Comparison of ENCODE assay signal across 2 cellular contexts in the genomic region with DNA sequence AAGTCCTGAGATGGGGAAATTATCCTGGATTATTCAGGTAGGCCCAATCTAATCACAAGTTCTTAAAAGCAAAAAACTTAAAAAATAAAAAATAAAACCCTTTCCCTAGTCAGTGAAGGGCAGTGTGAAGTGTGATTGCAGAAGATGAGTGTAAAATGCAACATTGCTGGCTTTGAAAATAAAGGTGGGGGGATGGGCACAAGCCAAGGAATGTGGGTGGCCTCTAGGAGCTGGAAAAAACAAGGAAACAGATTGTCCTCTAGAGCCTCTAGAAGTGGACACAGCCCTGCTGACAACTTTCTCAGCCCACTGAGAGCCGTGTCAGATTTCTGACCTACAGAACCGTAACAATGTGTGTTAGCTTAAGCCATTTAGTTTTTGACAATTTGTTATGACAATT.
TF ChIP-seq lines count a peak whose summit lies in the region.

No MANE protein-coding gene starts in this region.

TF ChIP-seq in GM23338, 12 proteins besides CTCF, POLR2A, EP300 and RAD21 (continues in another document):
- TF ChIP-seq, protein P1, sequence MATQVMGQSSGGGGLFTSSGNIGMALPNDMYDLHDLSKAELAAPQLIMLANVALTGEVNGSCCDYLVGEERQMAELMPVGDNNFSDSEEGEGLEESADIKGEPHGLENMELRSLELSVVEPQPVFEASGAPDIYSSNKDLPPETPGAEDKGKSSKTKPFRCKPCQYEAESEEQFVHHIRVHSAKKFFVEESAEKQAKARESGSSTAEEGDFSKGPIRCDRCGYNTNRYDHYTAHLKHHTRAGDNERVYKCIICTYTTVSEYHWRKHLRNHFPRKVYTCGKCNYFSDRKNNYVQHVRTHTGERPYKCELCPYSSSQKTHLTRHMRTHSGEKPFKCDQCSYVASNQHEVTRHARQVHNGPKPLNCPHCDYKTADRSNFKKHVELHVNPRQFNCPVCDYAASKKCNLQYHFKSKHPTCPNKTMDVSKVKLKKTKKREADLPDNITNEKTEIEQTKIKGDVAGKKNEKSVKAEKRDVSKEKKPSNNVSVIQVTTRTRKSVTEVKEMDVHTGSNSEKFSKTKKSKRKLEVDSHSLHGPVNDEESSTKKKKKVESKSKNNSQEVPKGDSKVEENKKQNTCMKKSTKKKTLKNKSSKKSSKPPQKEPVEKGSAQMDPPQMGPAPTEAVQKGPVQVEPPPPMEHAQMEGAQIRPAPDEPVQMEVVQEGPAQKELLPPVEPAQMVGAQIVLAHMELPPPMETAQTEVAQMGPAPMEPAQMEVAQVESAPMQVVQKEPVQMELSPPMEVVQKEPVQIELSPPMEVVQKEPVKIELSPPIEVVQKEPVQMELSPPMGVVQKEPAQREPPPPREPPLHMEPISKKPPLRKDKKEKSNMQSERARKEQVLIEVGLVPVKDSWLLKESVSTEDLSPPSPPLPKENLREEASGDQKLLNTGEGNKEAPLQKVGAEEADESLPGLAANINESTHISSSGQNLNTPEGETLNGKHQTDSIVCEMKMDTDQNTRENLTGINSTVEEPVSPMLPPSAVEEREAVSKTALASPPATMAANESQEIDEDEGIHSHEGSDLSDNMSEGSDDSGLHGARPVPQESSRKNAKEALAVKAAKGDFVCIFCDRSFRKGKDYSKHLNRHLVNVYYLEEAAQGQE (IDR thresholded peaks at IDR 0.05; ENCODE audit: unreplicated experiment), result no peak
- TF ChIP-seq EZH2 (IDR thresholded peaks at IDR 0.05; ENCODE audit: low read depth, unreplicated experiment) (no peak), CREB1 (CRISPR knock-in tag; IDR thresholded peaks at IDR 0.05; ENCODE audit: low read depth) (no peak), NANOG (IDR thresholded peaks at IDR 0.05; ENCODE audit: borderline replicate concordance) (no peak), EZH2phosphoT487 (IDR thresholded peaks at IDR 0.05; ENCODE audit: unreplicated experiment) (no peak), JUNB (IDR thresholded peaks at IDR 0.05; ENCODE audit: unreplicated experiment) (no peak), ZNF114 (CRISPR knock-in tag; IDR thresholded peaks at IDR 0.05) (no peak), STAT1 (IDR thresholded peaks at IDR 0.05; ENCODE audit: unreplicated experiment) (no peak)
- TF ChIP-seq, protein P2, sequence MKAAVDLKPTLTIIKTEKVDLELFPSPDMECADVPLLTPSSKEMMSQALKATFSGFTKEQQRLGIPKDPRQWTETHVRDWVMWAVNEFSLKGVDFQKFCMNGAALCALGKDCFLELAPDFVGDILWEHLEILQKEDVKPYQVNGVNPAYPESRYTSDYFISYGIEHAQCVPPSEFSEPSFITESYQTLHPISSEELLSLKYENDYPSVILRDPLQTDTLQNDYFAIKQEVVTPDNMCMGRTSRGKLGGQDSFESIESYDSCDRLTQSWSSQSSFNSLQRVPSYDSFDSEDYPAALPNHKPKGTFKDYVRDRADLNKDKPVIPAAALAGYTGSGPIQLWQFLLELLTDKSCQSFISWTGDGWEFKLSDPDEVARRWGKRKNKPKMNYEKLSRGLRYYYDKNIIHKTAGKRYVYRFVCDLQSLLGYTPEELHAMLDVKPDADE (IDR thresholded peaks at IDR 0.05), result no peak
- TF ChIP-seq, protein P3, sequence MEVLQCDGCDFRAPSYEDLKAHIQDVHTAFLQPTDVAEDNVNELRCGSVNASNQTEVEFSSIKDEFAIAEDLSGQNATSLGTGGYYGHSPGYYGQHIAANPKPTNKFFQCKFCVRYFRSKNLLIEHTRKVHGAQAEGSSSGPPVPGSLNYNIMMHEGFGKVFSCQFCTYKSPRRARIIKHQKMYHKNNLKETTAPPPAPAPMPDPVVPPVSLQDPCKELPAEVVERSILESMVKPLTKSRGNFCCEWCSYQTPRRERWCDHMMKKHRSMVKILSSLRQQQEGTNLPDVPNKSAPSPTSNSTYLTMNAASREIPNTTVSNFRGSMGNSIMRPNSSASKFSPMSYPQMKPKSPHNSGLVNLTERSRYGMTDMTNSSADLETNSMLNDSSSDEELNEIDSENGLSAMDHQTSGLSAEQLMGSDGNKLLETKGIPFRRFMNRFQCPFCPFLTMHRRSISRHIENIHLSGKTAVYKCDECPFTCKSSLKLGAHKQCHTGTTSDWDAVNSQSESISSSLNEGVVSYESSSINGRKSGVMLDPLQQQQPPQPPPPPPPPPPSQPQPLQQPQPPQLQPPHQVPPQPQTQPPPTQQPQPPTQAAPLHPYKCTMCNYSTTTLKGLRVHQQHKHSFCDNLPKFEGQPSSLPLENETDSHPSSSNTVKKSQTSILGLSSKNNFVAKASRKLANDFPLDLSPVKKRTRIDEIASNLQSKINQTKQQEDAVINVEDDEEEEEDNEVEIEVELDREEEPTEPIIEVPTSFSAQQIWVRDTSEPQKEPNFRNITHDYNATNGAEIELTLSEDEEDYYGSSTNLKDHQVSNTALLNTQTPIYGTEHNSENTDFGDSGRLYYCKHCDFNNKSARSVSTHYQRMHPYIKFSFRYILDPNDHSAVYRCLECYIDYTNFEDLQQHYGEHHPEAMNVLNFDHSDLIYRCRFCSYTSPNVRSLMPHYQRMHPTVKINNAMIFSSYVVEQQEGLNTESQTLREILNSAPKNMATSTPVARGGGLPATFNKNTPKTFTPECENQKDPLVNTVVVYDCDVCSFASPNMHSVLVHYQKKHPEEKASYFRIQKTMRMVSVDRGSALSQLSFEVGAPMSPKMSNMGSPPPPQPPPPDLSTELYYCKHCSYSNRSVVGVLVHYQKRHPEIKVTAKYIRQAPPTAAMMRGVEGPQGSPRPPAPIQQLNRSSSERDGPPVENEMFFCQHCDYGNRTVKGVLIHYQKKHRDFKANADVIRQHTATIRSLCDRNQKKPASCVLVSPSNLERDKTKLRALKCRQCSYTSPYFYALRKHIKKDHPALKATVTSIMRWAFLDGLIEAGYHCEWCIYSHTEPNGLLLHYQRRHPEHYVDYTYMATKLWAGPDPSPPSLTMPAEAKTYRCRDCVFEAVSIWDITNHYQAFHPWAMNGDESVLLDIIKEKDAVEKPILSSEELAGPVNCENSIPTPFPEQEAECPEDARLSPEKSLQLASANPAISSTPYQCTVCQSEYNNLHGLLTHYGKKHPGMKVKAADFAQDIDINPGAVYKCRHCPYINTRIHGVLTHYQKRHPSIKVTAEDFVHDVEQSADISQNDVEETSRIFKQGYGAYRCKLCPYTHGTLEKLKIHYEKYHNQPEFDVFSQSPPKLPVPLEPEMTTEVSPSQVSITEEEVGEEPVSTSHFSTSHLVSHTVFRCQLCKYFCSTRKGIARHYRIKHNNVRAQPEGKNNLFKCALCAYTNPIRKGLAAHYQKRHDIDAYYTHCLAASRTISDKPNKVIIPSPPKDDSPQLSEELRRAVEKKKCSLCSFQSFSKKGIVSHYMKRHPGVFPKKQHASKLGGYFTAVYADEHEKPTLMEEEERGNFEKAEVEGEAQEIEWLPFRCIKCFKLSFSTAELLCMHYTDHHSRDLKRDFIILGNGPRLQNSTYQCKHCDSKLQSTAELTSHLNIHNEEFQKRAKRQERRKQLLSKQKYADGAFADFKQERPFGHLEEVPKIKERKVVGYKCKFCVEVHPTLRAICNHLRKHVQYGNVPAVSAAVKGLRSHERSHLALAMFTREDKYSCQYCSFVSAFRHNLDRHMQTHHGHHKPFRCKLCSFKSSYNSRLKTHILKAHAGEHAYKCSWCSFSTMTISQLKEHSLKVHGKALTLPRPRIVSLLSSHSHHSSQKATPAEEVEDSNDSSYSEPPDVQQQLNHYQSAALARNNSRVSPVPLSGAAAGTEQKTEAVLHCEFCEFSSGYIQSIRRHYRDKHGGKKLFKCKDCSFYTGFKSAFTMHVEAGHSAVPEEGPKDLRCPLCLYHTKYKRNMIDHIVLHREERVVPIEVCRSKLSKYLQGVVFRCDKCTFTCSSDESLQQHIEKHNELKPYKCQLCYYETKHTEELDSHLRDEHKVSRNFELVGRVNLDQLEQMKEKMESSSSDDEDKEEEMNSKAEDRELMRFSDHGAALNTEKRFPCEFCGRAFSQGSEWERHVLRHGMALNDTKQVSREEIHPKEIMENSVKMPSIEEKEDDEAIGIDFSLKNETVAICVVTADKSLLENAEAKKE (CRISPR knock-in tag; IDR thresholded peaks at IDR 0.05), result no peak

TF ChIP-seq in H1, 55 proteins besides CTCF, POLR2A, EP300 and RAD21 (continued from another document):
- TF ChIP-seq CHD2 (IDR thresholded peaks at IDR 0.05; ENCODE audit: low read length) (no peak), NRF1 (IDR thresholded peaks at IDR 0.05; ENCODE audit: low read depth, low read length) (no peak), TEAD4 (IDR thresholded peaks at IDR 0.05; ENCODE audit: low read depth, low read length) (peak; percentile 59), SIX5 (IDR thresholded peaks at IDR 0.05; ENCODE audit: low read depth, low read length) (no peak), SP1 (IDR thresholded peaks at IDR 0.05; ENCODE audit: low read depth, low read length) (peak; percentile 56; the same call in 1 of the 2 replicates), KDM5A (IDR thresholded peaks at IDR 0.05; ENCODE audit: low read length) (no peak), SP2 (IDR thresholded peaks at IDR 0.05; ENCODE audit: low read length) (no peak)
